In the genomic region with DNA sequence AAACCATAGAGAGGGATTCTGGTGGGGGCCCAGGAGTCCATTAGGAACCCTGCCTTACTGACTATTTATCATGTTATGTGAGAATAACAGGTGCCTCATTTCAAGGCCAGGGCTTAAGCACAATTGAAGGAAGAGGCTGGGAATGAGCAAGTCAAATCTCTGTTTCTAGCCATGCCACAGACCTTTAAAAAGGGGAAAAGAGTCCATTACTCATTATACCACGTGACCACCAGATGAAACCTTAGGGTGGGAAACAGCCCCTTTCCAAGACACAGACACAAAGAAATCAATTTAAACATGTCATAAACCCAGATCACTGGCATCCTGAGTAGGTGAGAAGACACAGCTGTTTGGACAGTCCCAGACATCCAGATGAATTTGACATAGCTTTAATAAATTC, we compare ENCODE assay signal across 16 cellular contexts. TPM values are rescaled to one million over a fixed set of nuclear protein-coding genes. Genes with fewer than 3 reads are reported as not detected.
DNase-seq lines count a peak whose midpoint lies in the region; ATAC-seq, FAIRE-seq and TF ChIP-seq lines count a peak whose summit lies in the region.
"Had no signal": no experiment of that assay in that cellular context is flagged by ENCODE, and none has a peak within 500 bp of the region (broad histone marks: within the 10 kb centered on the region; RNA-seq: fewer than 3 reads in every experiment).

No MANE protein-coding gene starts in this region.

- H3K9ac ChIP-seq in Loucy (ENCODE audit: low read depth, low read length, poor library complexity, severe bottlenecking) (no peak overlapping the region), endothelial cell of umbilical vein (replicated peaks; ENCODE audit: extremely low read depth, insufficient read depth, low read length) (no peak overlapping the region)

- CTCF ChIA-PET in endothelial cell of umbilical vein (lab: Charles Lee): interaction anchor here (0.7 to 1.3 kb wide), 4 partner anchors 9 to 481 kb away, joined by 3 to 10 read pairs (median 4); a partner anchor contains a TSS
- CTCF ChIA-PET in T-cell (lab: Charles Lee): no interaction called here

- no peaks in the 10 kb centered on the region for H3K9me1 ChIP-seq in endothelial cell of umbilical vein (replicated peaks; ENCODE audit: control insufficient read depth, extremely low read depth, insufficient read depth, low read length)

- H3K4me3 Mint-ChIP-seq in T-cell: no peak overlapping the region

- H3F3A ChIP-seq in Loucy (ENCODE audit: low read depth): no peaks in the 10 kb centered on the region

- H3K9me3 ChIP-seq in heart right ventricle: no peaks in the 10 kb centered on the region
- H3K9me3 ChIP-seq in Loucy (ENCODE audit: insufficient read depth, low read depth, low read length): no peaks in the 10 kb centered on the region
- no peaks in the 10 kb centered on the region for H3K9me3 ChIP-seq in endothelial cell of umbilical vein (replicated peaks; ENCODE audit: control insufficient read depth, insufficient read depth, low read length)

- no peaks in the 10 kb centered on the region for H3K9me3 Mint-ChIP-seq in T-cell

- H3K4me3 ChIP-seq in heart right ventricle: no peak overlapping the region
- H3K4me3 ChIP-seq in Loucy (ENCODE audit: low read length, poor library complexity, severe bottlenecking): no peak overlapping the region
- H3K4me3 ChIP-seq in endothelial cell of umbilical vein (replicated peaks in 1 of 3; ENCODE audit: insufficient read depth in 1 of 3, low read depth in 1 of 3, low read length in 3 of 3): no peak overlapping the region

- no peak for DNase-seq in heart right ventricle
- DNase-seq in left cardiac atrium: no peak
- peak; percentile 83 for DNase-seq in endothelial cell of umbilical vein (ENCODE audit: low read depth, low spot score)
- peak; percentile 61 for DNase-seq in pulmonary artery endothelial cell (ENCODE audit: low read depth, low spot score)
- no peak for DNase-seq in stimulated activated naive CD4-positive, alpha-beta T cell (lab: John Stamatoyannopoulos, UW)
- DNase-seq in left lobe of liver (ENCODE audit: low spot score): no peak
- DNase-seq in T-cell: no peak
- DNase-seq: COR-L47, DMS153, EL, NCI-H1048, NCI-H2107, NCI-H526, RPMI8226 had no signal

- H3K9me2 ChIP-seq in Loucy (replicated peaks; ENCODE audit: low read depth, low read length): no peaks in the 10 kb centered on the region

- H3K36me3 ChIP-seq in heart right ventricle: no peaks in the 10 kb centered on the region
- no peaks in the 10 kb centered on the region for H3K36me3 ChIP-seq in Loucy (ENCODE audit: insufficient read depth, low read length)
- H3K36me3 ChIP-seq in endothelial cell of umbilical vein (ENCODE audit: control insufficient read depth in 2 of 2, extremely low read depth in 1 of 2, insufficient read depth in 2 of 2, low read length in 2 of 2): no peaks in the 10 kb centered on the region

- no peak overlapping the region for H3K27ac Mint-ChIP-seq in T-cell

- no TSS peak for BruUV-seq in endothelial cell of umbilical vein (replicated peaks; lab: Mats Ljungman, UMichigan)

- FAIRE-seq in endothelial cell of umbilical vein (lab: Jason Lieb, UNC): peak; percentile 70

- TF ChIP-seq CTCF in heart right ventricle (IDR thresholded peaks at IDR 0.05): no peak
- TF ChIP-seq CTCF in Loucy (conservative IDR thresholded peaks at IDR 0.05; ENCODE audit: low read length): no peak
- TF ChIP-seq CTCF in endothelial cell of umbilical vein (IDR thresholded peaks at IDR 0.05; ENCODE audit: extremely low read depth in 1 of 2, insufficient read depth in 1 of 2, low read depth in 1 of 2, low read length in 2 of 2): no peak

- H3K4me1 ChIP-seq in heart right ventricle: peaks cover 0 to 34% (median 25%) of the 10 kb centered on the region in 9 donors
- peaks cover 12% of the 10 kb centered on the region for H3K4me1 ChIP-seq in Loucy (ENCODE audit: insufficient read depth, low read length, poor library complexity, severe bottlenecking)
- peaks cover 20% of the 10 kb centered on the region for H3K4me1 ChIP-seq in endothelial cell of umbilical vein (ENCODE audit: control insufficient read depth, extremely low read depth, insufficient read depth, low read length)

- dilution Hi-C loops in endothelial cell of umbilical vein (cut with MboI; ENCODE audit: extremely low pct_ligation_motif_present, low sequenced_read_pairs): no loop called here

- peak overlapping the region in 6 of 10 donors; percentile 1 to 81 (median 71) for H3K27ac ChIP-seq in heart right ventricle
- peak overlapping the region; percentile 3 for H3K27ac ChIP-seq in endothelial cell of umbilical vein (ENCODE audit: insufficient read depth, low read depth, low read length)
- H3K27ac ChIP-seq: C4-2B had no signal

- no peaks in the 10 kb centered on the region for H4K20me1 ChIP-seq in Loucy (ENCODE audit: insufficient read depth, low read length, poor library complexity, severe bottlenecking)
- H4K20me1 ChIP-seq in endothelial cell of umbilical vein (replicated peaks; ENCODE audit: control insufficient read depth, extremely low read depth, insufficient read depth, low read length): no peaks in the 10 kb centered on the region

- 42 to 46% methylated on average over 1 of the region's 1 CpG for WGBS in heart right ventricle, 2 donors

- ATAC-seq in heart right ventricle (no peak), left cardiac atrium (no peak), left lobe of liver (no peak), T-cell (replicated peaks in 1 of 4) (no peak)

- peaks cover 30 to 32% of the 10 kb centered on the region in 2 donors for H3K27me3 Mint-ChIP-seq in T-cell

- POLR2A ChIA-PET in endothelial cell of umbilical vein (lab: Charles Lee): interaction anchor here (1.1 kb wide), 1 partner anchor 480 kb away, joined by 3 read pairs; a partner anchor contains a TSS
- POLR2A ChIA-PET in T-cell (lab: Charles Lee): interaction anchor here in 1 of 2 donors (0.6 kb wide), 1 partner anchor 284 kb away, joined by 4 read pairs; no protein-coding TSS in a partner anchor

- H3K79me2 ChIP-seq in Loucy (ENCODE audit: insufficient read depth, low read length) (no peaks in the 10 kb centered on the region), endothelial cell of umbilical vein (ENCODE audit: control insufficient read depth, insufficient read depth, low read length) (no peaks in the 10 kb centered on the region)

- intact Hi-C loops in heart right ventricle (cut with DNase I): loop anchor here in 4 of 10 donors (10.0 kb wide), 1 partner anchor 484 kb away; a partner anchor contains a TSS
- intact Hi-C loops in left cardiac atrium (cut with DNase I): loop anchor here in 1 of 2 donors (10.0 kb wide), 2 partner anchors 174 to 484 kb away; a partner anchor contains a TSS
- intact Hi-C loops in endothelial cell of umbilical vein (cut with micrococcal nuclease): loop anchor here (2.0 kb wide), 1 partner anchor 14 kb away; no protein-coding TSS in a partner anchor

- H3K36me3 Mint-ChIP-seq in T-cell: no peaks in the 10 kb centered on the region

- H2AFZ ChIP-seq in Loucy (ENCODE audit: low read length) (peak overlapping the region; percentile 10; the same call in 1 of the 2 replicates), endothelial cell of umbilical vein (ENCODE audit: low read depth, low read length) (peak overlapping the region; percentile 15)

- no peak overlapping the region for H3K4me2 ChIP-seq in Loucy (ENCODE audit: low read depth, low read length, poor library complexity, severe bottlenecking)
- no peak overlapping the region for H3K4me2 ChIP-seq in endothelial cell of umbilical vein (ENCODE audit: insufficient read depth, low read length)

- H3K27me3 ChIP-seq in heart right ventricle (no peaks in the 10 kb centered on the region), Loucy (ENCODE audit: insufficient read depth, low read length, poor library complexity, severe bottlenecking) (no peaks in the 10 kb centered on the region), endothelial cell of umbilical vein (ENCODE audit: control insufficient read depth in 2 of 2, insufficient read depth in 2 of 2, low read length in 2 of 2) (no peaks in the 10 kb centered on the region)

- TF ChIP-seq POLR2A in endothelial cell of umbilical vein (IDR thresholded peaks at IDR 0.05; ENCODE audit: low read depth, low read length): no peak

- no peaks in the 10 kb centered on the region for H3K4me1 Mint-ChIP-seq in T-cell

TF ChIP-seq in endothelial cell of umbilical vein, 7 proteins besides CTCF, POLR2A, EP300 and RAD21:
- TF ChIP-seq MYC (IDR thresholded peaks at IDR 0.05; ENCODE audit: low read depth, low read length): no peak
- peak; percentile 20 for TF ChIP-seq FOS (IDR thresholded peaks at IDR 0.05; ENCODE audit: borderline replicate concordance, insufficient read depth, low read length)
- TF ChIP-seq POLR2AphosphoS5 (IDR thresholded peaks at IDR 0.05; ENCODE audit: insufficient read depth, low read depth, low read length): no peak

RNA-seq across cellular contexts. Expression of a gene that starts 39.5 kb away (rescaled TPM):
- total RNA-seq in heart right ventricle (10 to 100 TPM; 29.2 to 44.2 (median 33.1) TPM), left cardiac atrium (10 to 100 TPM; 30.0 to 37.9 TPM), endothelial cell of umbilical vein (49.3 and 53.4 TPM in 2 replicates), pulmonary artery endothelial cell (39.4 and 61.2 TPM in 2 replicates), left lobe of liver (18.7 TPM), T-cell (100 to 1,000 TPM in 2 of 5 donors, 10 to 100 TPM in 3; 53.7 to 122 (median 66.5) TPM)
- polyA plus RNA-seq in heart right ventricle (10 to 100 TPM in 1 of 2 donors, 1 to 10 TPM in 1; 8.9 to 19.6 TPM), endothelial cell of umbilical vein (4.3 and 5.9 TPM in 2 replicates)
- 14.0 and 17.6 TPM in 2 replicates for polyA plus RNA-seq in endothelial cell of umbilical vein (2011; cell fraction: cytosol; rRNA removed)
- 27.4 and 35.7 TPM in 2 replicates for polyA plus RNA-seq in endothelial cell of umbilical vein (2011; cell fraction: nucleus; rRNA removed)
- polyA plus RNA-seq in endothelial cell of umbilical vein (2012): 36.6 and 57.5 TPM in 2 replicates
- 10.1 and 18.1 TPM in 2 replicates for polyA minus RNA-seq in endothelial cell of umbilical vein
- 8.4 TPM for polyA minus RNA-seq in endothelial cell of umbilical vein (2011; cell fraction: cytosol; rRNA and poly(A)+ RNA removed)
- 35.2 and 46.3 TPM in 2 replicates for polyA minus RNA-seq in endothelial cell of umbilical vein (2011; cell fraction: nucleus; rRNA and poly(A)+ RNA removed)

Comparison
In these comparisons a context has a peak if more than half of its experiments do, and no peak if none do; other contexts are left out.
1. DNase-seq: peak in endothelial cell of umbilical vein (single experiment) and pulmonary artery endothelial cell (single experiment); none in heart right ventricle (0 of 2), left cardiac atrium (single experiment), stimulated activated naive CD4-positive, alpha-beta T cell (0 of 6), left lobe of liver (single experiment) and T-cell (0 of 34).